Comparison of ENCODE assay signal across 8 cellular contexts in the genomic region with DNA sequence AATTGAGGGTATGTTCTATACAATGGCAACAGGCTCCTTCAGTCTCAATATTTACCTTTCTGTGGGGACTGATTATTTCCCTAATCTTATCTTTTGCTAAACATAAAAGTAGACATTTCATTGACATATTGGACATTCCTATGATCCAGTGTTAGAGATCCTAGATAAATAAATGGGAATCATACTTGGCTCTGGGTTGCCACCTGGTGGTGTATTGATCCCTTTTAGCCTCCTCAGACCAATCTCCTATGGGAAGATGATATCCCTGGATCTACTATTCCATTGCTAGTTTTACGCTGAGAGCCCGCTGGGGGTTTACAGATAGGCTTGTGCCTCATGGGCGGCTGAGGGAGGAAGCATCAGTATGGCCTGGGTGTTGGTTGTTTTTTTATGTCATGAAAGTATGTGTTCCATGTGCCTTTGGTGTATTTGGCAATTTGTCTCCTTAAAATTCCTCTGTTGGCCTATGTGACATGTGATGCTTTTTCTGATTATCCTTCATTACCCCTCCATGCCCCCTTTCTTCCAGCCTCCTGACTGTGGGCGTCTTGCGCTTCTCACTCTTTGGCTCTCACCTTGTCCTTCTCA. TPM values are rescaled to one million over a fixed set of nuclear protein-coding genes. Genes with fewer than 3 reads are reported as not detected.
A peak's percentile ranks its signal among the peaks of the same experiment; 100 is the strongest.
DNase-seq lines count a peak whose midpoint lies in the region; ATAC-seq and TF ChIP-seq lines count a peak whose summit lies in the region.

No MANE protein-coding gene starts in this region.

- no peaks in the 10 kb centered on the region for H3K27me3 Mint-ChIP-seq in HFFc6 (ENCODE audit: insufficient read depth)
- peaks cover 30% of the 10 kb centered on the region for H3K27me3 Mint-ChIP-seq in stimulated activated naive CD8-positive, alpha-beta T cell treated with anti-CD3 and anti-CD28 coated beads, Interleukin-15, amount 100 ng/mL, for 72 hours

- ATAC-seq in HG03354 (IDR thresholded peaks at IDR 0.05; ENCODE audit: poor library complexity, severe bottlenecking, unreplicated experiment) (no peak), GM21529 (IDR thresholded peaks at IDR 0.05; ENCODE audit: unreplicated experiment) (no peak)
- ATAC-seq in stimulated activated naive CD8-positive, alpha-beta T cell treated with anti-CD3 and anti-CD28 coated beads, Interleukin-15, amount 100 ng/mL, for 72 hours = no peak

- H3K27ac Mint-ChIP-seq in HFFc6 = no peak overlapping the region
- H3K27ac Mint-ChIP-seq in stimulated activated naive CD8-positive, alpha-beta T cell treated with anti-CD3 and anti-CD28 coated beads, Interleukin-15, amount 100 ng/mL, for 72 hours = no peak overlapping the region

- H3K4me3 Mint-ChIP-seq in HFFc6 = no peak overlapping the region
- no peak overlapping the region for H3K4me3 Mint-ChIP-seq in stimulated activated naive CD8-positive, alpha-beta T cell treated with anti-CD3 and anti-CD28 coated beads, Interleukin-15, amount 100 ng/mL, for 72 hours

- H3K4me1 Mint-ChIP-seq in HFFc6 (ENCODE audit: low read depth) = peaks cover 13% of the 10 kb centered on the region
- peaks cover 6% of the 10 kb centered on the region for H3K4me1 Mint-ChIP-seq in stimulated activated naive CD8-positive, alpha-beta T cell treated with anti-CD3 and anti-CD28 coated beads, Interleukin-15, amount 100 ng/mL, for 72 hours

- DNase-seq in AG09319 (ENCODE audit: extremely low read depth, low read depth) (no peak), HFFc6 (peak; percentile 35), astrocyte of the spinal cord (ENCODE audit: low read depth, low spot score) (peak; percentile 56), kidney glomerular epithelial cell (lab: John Stamatoyannopoulos, UW) (peak; percentile 62)
- no peak for DNase-seq in stimulated activated naive CD8-positive, alpha-beta T cell treated with anti-CD3 and anti-CD28 coated beads, Interleukin-15, amount 100 ng/mL, for 72 hours
- no peak for DNase-seq in activated CD4-positive, alpha-beta T cell treated with anti-CD3 and anti-CD28 coated beads, Interleukin-2, amount 50 U/mL, for 4 hours

- H3K4me3 ChIP-seq in astrocyte of the spinal cord (ENCODE audit: low read depth, low read length) = no peak overlapping the region

- in situ Hi-C loops in astrocyte of the spinal cord (cut with HindIII; ENCODE audit: low sequenced_read_pairs) = no loop called here

- H3K36me3 Mint-ChIP-seq in HFFc6 (ENCODE audit: low read depth) = no peaks in the 10 kb centered on the region

- TF ChIP-seq CTCF in AG09319 (IDR thresholded peaks at IDR 0.05; ENCODE audit: low read depth, low read length) (peak; percentile 62), HFFc6 (IDR thresholded peaks at IDR 0.05) (peak; percentile 88), astrocyte of the spinal cord (IDR thresholded peaks at IDR 0.05; ENCODE audit: low read depth, low read length) (peak; percentile 62)

- H3K9me3 Mint-ChIP-seq in HFFc6 = no peaks in the 10 kb centered on the region
- H3K9me3 Mint-ChIP-seq in stimulated activated naive CD8-positive, alpha-beta T cell treated with anti-CD3 and anti-CD28 coated beads, Interleukin-15, amount 100 ng/mL, for 72 hours = no peaks in the 10 kb centered on the region

RNA-seq across cellular contexts. Expression of a gene that starts 18.8 kb away (rescaled TPM):
- total RNA-seq in HFFc6 (2021; fragmentation: NEBNext Ultra II Directional; extraction: Animal tissue kit (Norgen Biotek cat#: 25700)) = 1 to 10 TPM; 2.7 to 5.2 (median 3.5) TPM

Comparison
In these comparisons a context has a peak if more than half of its experiments do, and no peak if none do; other contexts are left out.
1. DNase-seq: peak in HFFc6 (single experiment), astrocyte of the spinal cord (single experiment) and kidney glomerular epithelial cell (single experiment); none in AG09319 (single experiment), stimulated activated naive CD8-positive, alpha-beta T cell treated with anti-CD3 and anti-CD28 coated beads, Interleukin-15, amount 100 ng/mL, for 72 hours (0 of 2) and activated CD4-positive, alpha-beta T cell treated with anti-CD3 and anti-CD28 coated beads, Interleukin-2, amount 50 U/mL, for 4 hours (0 of 2).
2. Peak in every context shown above with its lines, with median percentiles within 50 percentile points of each other: CTCF ChIP-seq.